Comparison of ENCODE assay signal across 8 cellular contexts in the genomic region with DNA sequence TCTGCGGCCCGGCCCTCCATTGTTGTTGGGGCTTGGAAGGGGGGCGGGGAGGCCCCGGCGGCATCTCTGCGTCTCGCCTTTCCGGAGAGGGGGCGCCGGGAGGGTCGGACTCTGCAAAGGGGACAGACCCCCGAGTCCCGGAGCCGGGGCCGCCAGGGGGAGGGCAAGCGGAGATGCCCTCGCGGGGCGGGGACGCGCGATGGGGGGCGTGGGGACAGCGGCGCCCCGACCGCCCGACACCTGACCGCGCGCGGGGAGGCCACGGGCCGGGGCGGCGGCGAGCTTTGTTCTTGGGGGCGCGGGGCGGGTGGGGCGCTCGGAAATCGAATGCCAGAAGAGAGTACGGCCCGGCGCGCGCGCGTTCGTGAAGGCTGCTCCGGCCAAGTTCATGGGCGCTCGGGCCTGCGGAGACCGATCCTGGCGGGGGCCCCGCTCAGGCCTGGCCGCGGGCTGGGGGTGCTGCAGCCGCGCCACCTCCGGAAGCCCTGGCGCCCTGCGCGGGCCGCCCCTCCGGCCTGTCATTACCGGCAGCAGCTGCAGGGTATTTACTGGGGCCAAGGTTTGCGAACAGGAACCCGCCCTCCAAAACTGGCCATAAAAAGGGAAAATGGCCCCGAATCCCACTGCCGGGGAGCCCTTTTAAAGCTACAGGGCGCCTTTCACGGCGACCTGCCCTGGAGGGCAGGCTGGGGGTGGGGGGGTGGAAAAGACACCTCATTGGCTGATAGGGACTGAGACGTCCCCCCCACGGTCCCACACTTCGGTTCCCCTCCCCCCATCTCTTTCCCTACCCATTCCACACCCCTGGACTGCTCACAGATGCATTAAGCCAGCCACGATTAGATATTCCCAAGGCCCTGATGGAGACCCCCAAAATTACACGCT. TPM values are rescaled to one million over a fixed set of nuclear protein-coding genes. Genes with fewer than 3 reads are reported as not detected.
DNase-seq lines count a peak whose midpoint lies in the region; ATAC-seq, FAIRE-seq and TF ChIP-seq lines count a peak whose summit lies in the region.

No MANE protein-coding gene starts in this region.

- peak overlapping the region; percentile 89 for H3K4me2 ChIP-seq in Loucy (ENCODE audit: low read depth, low read length, poor library complexity, severe bottlenecking)

- ATAC-seq in GM19397 (IDR thresholded peaks at IDR 0.05; ENCODE audit: unreplicated experiment), result no peak
- no peak for ATAC-seq in GM21786 (IDR thresholded peaks at IDR 0.05; ENCODE audit: unreplicated experiment)
- ATAC-seq in HG02642 (IDR thresholded peaks at IDR 0.05; ENCODE audit: poor library complexity, unreplicated experiment), result no peak

- H3K79me2 ChIP-seq in Loucy (ENCODE audit: insufficient read depth, low read length), result peaks cover 49% of the 10 kb centered on the region

- TF ChIP-seq CTCF in D721Med (IDR thresholded peaks at IDR 0.05; ENCODE audit: insufficient read depth, missing control alignments) (no peak), Loucy (conservative IDR thresholded peaks at IDR 0.05; ENCODE audit: low read length) (no peak), chondrocyte (IDR thresholded peaks at IDR 0.05) (no peak)

- H3K4me3 ChIP-seq in Loucy (ENCODE audit: low read length, poor library complexity, severe bottlenecking), result peak overlapping the region; percentile 76
- peak overlapping the region; percentile 30 to 69 for H3K4me3 ChIP-seq in muscle layer of duodenum (ENCODE audit: low read depth in 1 of 2, low read length in 2 of 2)

- H3K27ac ChIP-seq in muscle layer of duodenum (ENCODE audit: low read length), result no peak overlapping the region

- peak overlapping the region; percentile 22; the same call in 1 of the 2 replicates for H2AFZ ChIP-seq in Loucy (ENCODE audit: low read length)

- peak; percentile 65 for DNase-seq in D721Med (ENCODE audit: insufficient read length, low spot score)
- DNase-seq in chondrocyte (ENCODE audit: low spot score), result no peak
- DNase-seq in NCI-H446 (lab: John Stamatoyannopoulos, UW), result no peak

- H3K36me3 ChIP-seq in Loucy (ENCODE audit: insufficient read depth, low read length) (no peaks in the 10 kb centered on the region), muscle layer of duodenum (ENCODE audit: control insufficient read depth in 1 of 2, insufficient read depth in 2 of 2, low read length in 2 of 2) (no peaks in the 10 kb centered on the region)

- peak overlapping the region; percentile 80 for H3K27ac Mint-ChIP-seq in chondrocyte (ENCODE audit: unreplicated experiment)

- peaks cover 22% of the 10 kb centered on the region for H3F3A ChIP-seq in Loucy (ENCODE audit: low read depth)

- no peaks in the 10 kb centered on the region for H3K9me3 Mint-ChIP-seq in chondrocyte (ENCODE audit: low read depth)

- peak overlapping the region; percentile 73 for H3K4me3 Mint-ChIP-seq in chondrocyte (ENCODE audit: unreplicated experiment)

- H3K27me3 Mint-ChIP-seq in chondrocyte (ENCODE audit: low read depth), result no peaks in the 10 kb centered on the region

- H3K4me1 ChIP-seq in Loucy (ENCODE audit: insufficient read depth, low read length, poor library complexity, severe bottlenecking) (peaks cover 40% of the 10 kb centered on the region), muscle layer of duodenum (ENCODE audit: control insufficient read depth in 1 of 2, insufficient read depth in 2 of 2, low read length in 2 of 2) (peaks cover 12 to 18% of the 10 kb centered on the region in 2 donors)

- no peak for FAIRE-seq in D721Med (lab: Jason Lieb, UNC)

- peaks cover 43% of the 10 kb centered on the region for H3K4me1 Mint-ChIP-seq in chondrocyte (ENCODE audit: low read depth)

- H3K27me3 ChIP-seq in Loucy (ENCODE audit: insufficient read depth, low read length, poor library complexity, severe bottlenecking) (no peaks in the 10 kb centered on the region), muscle layer of duodenum (ENCODE audit: low read depth, low read length) (no peaks in the 10 kb centered on the region)

- H3K9me2 ChIP-seq in Loucy (replicated peaks; ENCODE audit: low read depth, low read length), result no peaks in the 10 kb centered on the region

- H3K9ac ChIP-seq in Loucy (ENCODE audit: low read depth, low read length, poor library complexity, severe bottlenecking), result peak overlapping the region; percentile 76

- H4K20me1 ChIP-seq in Loucy (ENCODE audit: insufficient read depth, low read length, poor library complexity, severe bottlenecking), result no peaks in the 10 kb centered on the region

- H3K9me3 ChIP-seq in Loucy (ENCODE audit: insufficient read depth, low read depth, low read length), result no peaks in the 10 kb centered on the region
- H3K9me3 ChIP-seq in muscle layer of duodenum (ENCODE audit: control insufficient read depth in 1 of 2, low read length in 2 of 2), result no peaks in the 10 kb centered on the region

- H3K36me3 Mint-ChIP-seq in chondrocyte (ENCODE audit: low read depth), result no peaks in the 10 kb centered on the region

RNA-seq across cellular contexts. Expression of a gene that starts 11.1 kb away (rescaled TPM):
- 4.4 to 6.7 TPM (median 4.7 TPM) in 3 replicates for total RNA-seq in chondrocyte

RNA-seq across cellular contexts. Expression of a gene that starts 40.1 kb away (rescaled TPM):
- 2.9 to 3.5 TPM (median 3.0 TPM) in 3 replicates for total RNA-seq in chondrocyte

RNA-seq across cellular contexts. Expression of a gene that starts 40.2 kb away (rescaled TPM):
- 33.7 to 42.9 TPM (median 35.2 TPM) in 3 replicates for total RNA-seq in chondrocyte
